In genomic region chr5:95734916-95735315, GRCh38 we compare ENCODE assay signal across 13 cellular contexts. TPM values are rescaled to one million over a fixed set of nuclear protein-coding genes. Genes with fewer than 3 reads are reported as not detected.
DNase-seq lines count a peak whose midpoint lies in the region; TF ChIP-seq lines count a peak whose summit lies in the region.
"Had no signal": no experiment of that assay in that cellular context is flagged by ENCODE, and none has a peak within 500 bp of the region (broad histone marks: within the 10 kb centered on the region; RNA-seq: fewer than 3 reads in every experiment).

No MANE protein-coding gene starts in this region.

- H3K9me3 Mint-ChIP-seq in endothelial cell (ENCODE audit: unreplicated experiment), result no peaks in the 10 kb centered on the region

- peaks cover 8% of the 10 kb centered on the region for H3K36me3 Mint-ChIP-seq in endothelial cell (ENCODE audit: low read depth, unreplicated experiment)

- TF ChIP-seq CTCF in Peyer's patch (IDR thresholded peaks at IDR 0.05) (no peak), fibroblast of lung (conservative IDR thresholded peaks at IDR 0.05 in 1 of 2, IDR thresholded peaks at IDR 0.05 in 1 of 2; ENCODE audit: low read depth in 1 of 2, low read length in 2 of 2) (no peak), suprapubic skin (IDR thresholded peaks at IDR 0.05) (no peak), endothelial cell (IDR thresholded peaks at IDR 0.05; ENCODE audit: unreplicated experiment) (no peak)

- H4K20me1 ChIP-seq in fibroblast of lung (ENCODE audit: control insufficient read depth, extremely low read depth, insufficient read depth, low read length), result no peaks in the 10 kb centered on the region

- H3K27ac ChIP-seq in Peyer's patch (peak overlapping the region in 3 of 4 donors; percentile 12 to 97 (median 57)), fibroblast of lung (ENCODE audit: insufficient read depth, low read length) (peak overlapping the region; percentile 49), suprapubic skin (no peak overlapping the region)
- H3K27ac ChIP-seq: RWPE1 had no signal

- peaks cover 6% of the 10 kb centered on the region for H3K27me3 Mint-ChIP-seq in endothelial cell (ENCODE audit: unreplicated experiment)

- WGBS in suprapubic skin, result 31% methylated on average over 2 of the region's 2 CpGs

- H3K4me1 ChIP-seq in Peyer's patch (peaks cover 0 to 54% (median 4%) of the 10 kb centered on the region in 4 donors), fibroblast of lung (ENCODE audit: control insufficient read depth, extremely low read depth, insufficient read depth, low read length) (peaks cover 6% of the 10 kb centered on the region), suprapubic skin (peaks cover 27% of the 10 kb centered on the region)

- no peak for TF ChIP-seq POLR2A in Peyer's patch (IDR thresholded peaks at IDR 0.05)
- TF ChIP-seq POLR2A in suprapubic skin (IDR thresholded peaks at IDR 0.05), result no peak

- peaks cover 0 to 10% (median 0%) of the 10 kb centered on the region in 3 donors for H3K36me3 ChIP-seq in Peyer's patch
- H3K36me3 ChIP-seq in fibroblast of lung (ENCODE audit: control insufficient read depth, insufficient read depth, low read length), result peaks cover 13% of the 10 kb centered on the region
- peaks cover 10% of the 10 kb centered on the region for H3K36me3 ChIP-seq in suprapubic skin

- H3K9me3 ChIP-seq in Peyer's patch (no peaks in the 10 kb centered on the region), fibroblast of lung (ENCODE audit: control insufficient read depth, insufficient read depth, low read depth, low read length) (no peaks in the 10 kb centered on the region), suprapubic skin (no peaks in the 10 kb centered on the region)

- H3K9ac ChIP-seq in fibroblast of lung (ENCODE audit: insufficient read depth, low read length), result no peak overlapping the region

- DNase-seq in Peyer's patch (no peak), fibroblast of lung (ENCODE audit: low read depth in 2 of 2) (peak; percentile 90 to 95), mucosa of gallbladder (ENCODE audit: low spot score) (peak; percentile 26), suprapubic skin (ENCODE audit: low spot score in 2 of 2) (no peak), endothelial cell (ENCODE audit: low spot score) (no peak), HK-2 (ENCODE audit: unreplicated experiment) (no peak), NCI-H1694 treated with DMSO at 0.1 percent for 48 hours (lab: John Stamatoyannopoulos, UW) (no peak), HPDE6-E6E7 (ENCODE audit: extremely low spot score) (no peak)
- DNase-seq: activated gamma-delta T cell, GDM1 had no signal

- H3K4me1 Mint-ChIP-seq in endothelial cell (ENCODE audit: unreplicated experiment), result peaks cover 13% of the 10 kb centered on the region

- H3K4me2 ChIP-seq in fibroblast of lung (ENCODE audit: extremely low read depth, insufficient read depth, low read length), result peak overlapping the region; percentile 74

- H3K4me3 ChIP-seq in Peyer's patch (peak overlapping the region in 1 of 4 donors; percentile 93), fibroblast of lung (replicated peaks in 1 of 4; ENCODE audit: control extremely low read depth in 1 of 4, insufficient read depth in 1 of 4, low read depth in 3 of 4, low read length in 4 of 4) (peak overlapping the region; percentile 88 to 98 (median 96)), suprapubic skin (peak overlapping the region; percentile 13)

- no peak overlapping the region for H3K27ac Mint-ChIP-seq in endothelial cell (ENCODE audit: unreplicated experiment)

- no peaks in the 10 kb centered on the region for H3K27me3 ChIP-seq in Peyer's patch
- no peaks in the 10 kb centered on the region for H3K27me3 ChIP-seq in fibroblast of lung (ENCODE audit: control insufficient read depth, insufficient read depth, low read length)
- no peaks in the 10 kb centered on the region for H3K27me3 ChIP-seq in suprapubic skin

- no peak overlapping the region for H2AFZ ChIP-seq in fibroblast of lung (ENCODE audit: low read length)

- no peak overlapping the region for H3K4me3 Mint-ChIP-seq in endothelial cell (ENCODE audit: unreplicated experiment)

- no peak for TF ChIP-seq EP300 in suprapubic skin (IDR thresholded peaks at IDR 0.05)

- H3K79me2 ChIP-seq in fibroblast of lung (ENCODE audit: control insufficient read depth, insufficient read depth, low read length), result peaks cover 66% of the 10 kb centered on the region

RNA-seq across cellular contexts. Expression of gene RHOBTB3, which starts 3.8 kb away (rescaled TPM):
- 10 to 100 TPM; 40.1 to 95.7 (median 71.0) TPM for total RNA-seq in Peyer's patch
- total RNA-seq in fibroblast of lung, result 222 and 337 TPM in 2 replicates
- 188 and 338 TPM in 2 replicates for polyA plus RNA-seq in fibroblast of lung
- polyA plus RNA-seq in fibroblast of lung (2012), result 86.7 and 178 TPM in 2 replicates
- polyA minus RNA-seq in fibroblast of lung (ENCODE audit: low replicate concordance), result 363 and 762 TPM in 2 replicates
- 38.6 TPM for total RNA-seq in mucosa of gallbladder
- 10 to 100 TPM; 31.0 to 74.2 (median 46.3) TPM for total RNA-seq in suprapubic skin
- 22.8 TPM for total RNA-seq in endothelial cell (ENCODE audit: unreplicated experiment)

RNA-seq across cellular contexts. Expression of gene SPATA9, which starts 52.1 kb away (rescaled TPM):
- total RNA-seq in Peyer's patch (not detected), fibroblast of lung (0.51 and 0.66 TPM in 2 replicates), mucosa of gallbladder (0.20 TPM), suprapubic skin (not detected), endothelial cell (ENCODE audit: unreplicated experiment) (0.33 TPM)
- 0.75 and 1.7 TPM in 2 replicates for polyA plus RNA-seq in fibroblast of lung
- polyA plus RNA-seq in fibroblast of lung (2012), result 1.1 and 2.6 TPM in 2 replicates
- polyA minus RNA-seq in fibroblast of lung (ENCODE audit: low replicate concordance), result not detected in 2 replicates
- total RNA-seq: HT1080, kidney epithelial cell had no signal

Comparison
In these comparisons a context has a peak if more than half of its experiments do, and no peak if none do; other contexts are left out.
1. DNase-seq: peak in fibroblast of lung (2 of 2) and mucosa of gallbladder (single experiment); none in Peyer's patch (0 of 3), suprapubic skin (0 of 2), endothelial cell (single experiment), HK-2 (single experiment), NCI-H1694 treated with DMSO at 0.1 percent for 48 hours (single experiment) and HPDE6-E6E7 (single experiment).